19 cellular contexts compared by ENCODE assay signal in genomic region chr16:53886482-53887378, GRCh38.
"Had no signal": no experiment of that assay in that cellular context is flagged by ENCODE, and none has a peak within 500 bp of the region (broad histone marks: within the 10 kb centered on the region; RNA-seq: fewer than 3 reads in every experiment).

No MANE protein-coding gene starts in this region.

- ATAC-seq: effector memory CD8-positive, alpha-beta T cell; left cardiac atrium; lower lobe of right lung; natural killer cell treated with Interleukin-12 subunit alpha and Interleukin-12 subunit beta and Interleukin-15 and Interleukin-18, amount 100 ng/mL, for 72 hours; pancreas; right cardiac atrium had no signal

- H3K4me1 ChIP-seq: left ventricle myocardium inferior, lower lobe of right lung, neural progenitor cell, pancreas had no signal

- H3K4me2 ChIP-seq: hepatocyte, neural progenitor cell, smooth muscle cell had no signal

- DNase-seq: effector memory CD8-positive, alpha-beta T cell; erythroblast; foreskin melanocyte; head of caudate nucleus; kidney; left cardiac atrium; left ventricle myocardium inferior; lower lobe of right lung; midbrain; nucleus accumbens; pancreas; right cardiac atrium; stimulated activated CD4-positive, alpha-beta T cell treated with anti-CD3 and anti-CD28 coated beads, Interleukin-2, amount 100 ng/mL, for 48 hours; stimulated activated naive CD4-positive, alpha-beta T cell treated with Interleukin-2 at 50 U/mL for 16 hours; trophoblast cell had no signal

- H3K27ac ChIP-seq: left ventricle myocardium inferior, lower lobe of right lung, neural progenitor cell, pancreas had no signal

- H3K4me3 ChIP-seq: hepatocyte, left ventricle myocardium inferior, lower lobe of right lung, neural progenitor cell, pancreas, smooth muscle cell had no signal

- H3K9me3 ChIP-seq: left ventricle myocardium inferior, lower lobe of right lung, pancreas had no signal

- H3K36me3 ChIP-seq: pancreas had no signal

- H3K79me2 ChIP-seq: hepatocyte had no signal

- H3K27me3 ChIP-seq: hepatocyte, neural progenitor cell, pancreas had no signal

- H2AFZ ChIP-seq: hepatocyte, neural progenitor cell had no signal
